ENCODE assay signal across 10 cellular contexts in the genomic region with DNA sequence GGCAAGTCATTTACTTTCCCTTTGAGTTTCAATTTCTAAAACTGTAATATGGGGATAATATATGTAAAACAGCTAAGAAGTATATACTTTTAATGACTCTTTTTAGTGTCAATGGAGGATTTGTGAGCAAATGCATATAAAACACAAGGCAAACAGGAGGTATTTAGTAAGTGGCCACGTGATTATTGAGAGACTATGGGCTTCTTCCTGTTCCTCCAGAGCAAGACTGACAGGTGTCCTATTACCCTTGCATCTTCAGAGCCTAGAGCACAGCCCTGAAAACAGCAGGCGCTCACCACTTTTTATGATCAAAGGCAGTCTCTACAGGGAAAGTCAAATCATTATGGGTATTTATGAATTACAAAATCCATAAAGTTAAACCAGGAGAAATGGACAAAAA. TPM values are rescaled to one million over a fixed set of nuclear protein-coding genes. Genes with fewer than 3 reads are reported as not detected.
DNase-seq lines count a peak whose midpoint lies in the region; ATAC-seq and TF ChIP-seq lines count a peak whose summit lies in the region.
"Had no signal": no experiment of that assay in that cellular context is flagged by ENCODE, and none has a peak within 500 bp of the region (broad histone marks: within the 10 kb centered on the region; RNA-seq: fewer than 3 reads in every experiment).

No MANE protein-coding gene starts in this region.

- H3K9me3 ChIP-seq in HCT116 (ENCODE audit: control insufficient read depth in 1 of 2, insufficient read depth in 1 of 2, low read depth in 1 of 2, low read length in 2 of 2) (no peaks in the 10 kb centered on the region), mucosa of descending colon (no peaks in the 10 kb centered on the region)

- DNase-seq in DMS 273 (lab: John Stamatoyannopoulos, UW; ENCODE audit: unreplicated experiment), result peak; percentile 35
- DNase-seq in DMS 273 treated with DMSO at 0.1 percent for 48 hours (lab: John Stamatoyannopoulos, UW), result no peak
- DNase-seq in HCT116 (ENCODE audit: low read depth, low spot score), result no peak
- DNase-seq in activated CD8-positive, alpha-beta T cell treated with anti-CD3 and anti-CD28 coated beads for 36 hours, result no peak
- no peak for DNase-seq in mucosa of descending colon
- DNase-seq in ecto neural progenitor cell (ENCODE audit: low spot score), result no peak
- DNase-seq in activated gamma-delta T cell treated with Interleukin-2 at 50 U/mL for 16 hours, result no peak
- no peak for DNase-seq in NCI-H2196 (lab: John Stamatoyannopoulos, UW; ENCODE audit: unreplicated experiment)

- ATAC-seq in HCT116, result no peak
- no peak for ATAC-seq in activated CD8-positive, alpha-beta T cell treated with anti-CD3 and anti-CD28 coated beads for 36 hours
- peak; percentile 14 for ATAC-seq in mucosa of descending colon

- H3K27ac Mint-ChIP-seq in activated CD8-positive, alpha-beta T cell treated with anti-CD3 and anti-CD28 coated beads for 36 hours, result no peak overlapping the region

- H3K4me2 ChIP-seq in HCT116 (ENCODE audit: low read length), result peak overlapping the region; percentile 95

- no peaks in the 10 kb centered on the region for H4K20me1 ChIP-seq in HCT116 (ENCODE audit: insufficient read depth)

- H3K4me1 ChIP-seq in HCT116 (ENCODE audit: control insufficient read depth in 1 of 2, insufficient read depth in 2 of 2, low read length in 2 of 2) (peaks cover 11 to 24% of the 10 kb centered on the region in 2 experiments; a peak in 3 of 4 replicates), mucosa of descending colon (ENCODE audit: low read depth) (no peaks in the 10 kb centered on the region)

- H3K4me3 ChIP-seq in HCT116 (replicated peaks in 1 of 2; ENCODE audit: low read depth in 1 of 2, low read length in 2 of 2) (no peak overlapping the region), mucosa of descending colon (no peak overlapping the region)

- BruUV-seq in HCT116 (replicated peaks; lab: Mats Ljungman, UMichigan), result no TSS peak

- POLR2A ChIA-PET in HCT116 (lab: Charles Lee), result no interaction called here
- POLR2A ChIA-PET in activated CD8-positive, alpha-beta T cell treated with anti-CD3 and anti-CD28 coated beads for 36 hours (lab: Charles Lee), result no interaction called here

- peaks cover 12% of the 10 kb centered on the region for H3K4me1 Mint-ChIP-seq in activated CD8-positive, alpha-beta T cell treated with anti-CD3 and anti-CD28 coated beads for 36 hours (ENCODE audit: low read depth)

- peak overlapping the region; percentile 97 for H2AFZ ChIP-seq in HCT116 (ENCODE audit: low read depth, low read length, poor library complexity, severe bottlenecking)

- no peaks in the 10 kb centered on the region for H3K36me3 Mint-ChIP-seq in activated CD8-positive, alpha-beta T cell treated with anti-CD3 and anti-CD28 coated beads for 36 hours (ENCODE audit: low read depth)

- RAD21 ChIA-PET in HCT116 (lab: Charles Lee; ENCODE audit: low non-redundant PET in 1 of 2, low total read pairs in 2 of 2, uncharacterized antibody in 2 of 2, unreplicated experiment in 2 of 2), result interaction anchor here in 1 of 2 experiments (0.9 kb wide), 1 partner anchor 81 kb away, joined by 4 read pairs; no protein-coding TSS in a partner anchor

- peak overlapping the region; percentile 52 for H3K4me3 Mint-ChIP-seq in activated CD8-positive, alpha-beta T cell treated with anti-CD3 and anti-CD28 coated beads for 36 hours

- intact Hi-C loops in HCT116 (cut with micrococcal nuclease), result loop anchor here (5.0 to 10.0 kb wide), 3 partner anchors 142 to 364 kb away; no protein-coding TSS in a partner anchor
- intact Hi-C loops in activated CD8-positive, alpha-beta T cell treated with anti-CD3 and anti-CD28 coated beads for 36 hours (cut with micrococcal nuclease), result no loop called here
- intact Hi-C loops in mucosa of descending colon (cut with DNase I, micrococcal nuclease), result loop anchor here in 1 of 2 donors (10.0 kb wide), 1 partner anchor 362 kb away; no protein-coding TSS in a partner anchor

- TF ChIP-seq CTCF in HCT116 (IDR thresholded peaks at IDR 0.05 in 2 of 3, conservative IDR thresholded peaks at IDR 0.05 in 1 of 3; ENCODE audit: borderline replicate concordance in 1 of 3, insufficient read depth in 1 of 3, low read depth in 2 of 3, low read length in 2 of 3) (no peak), mucosa of descending colon (IDR thresholded peaks at IDR 0.05) (no peak)
- no peak for TF ChIP-seq CTCF in activated CD8-positive, alpha-beta T cell treated with anti-CD3 and anti-CD28 coated beads for 36 hours (IDR thresholded peaks at IDR 0.05)

- no peak for TF ChIP-seq POLR2A in HCT116 (IDR thresholded peaks at IDR 0.05; ENCODE audit: borderline replicate concordance, extremely low read depth, insufficient read depth, insufficient read length)

- no peaks in the 10 kb centered on the region for H3K27me3 ChIP-seq in HCT116 (ENCODE audit: insufficient read depth, low read length)

- H3K27ac ChIP-seq in HCT116 (ENCODE audit: low read depth, low read length), result no peak overlapping the region
- H3K27ac ChIP-seq: 22Rv1 had no signal

- peaks cover 48% of the 10 kb centered on the region for H3K27me3 Mint-ChIP-seq in activated CD8-positive, alpha-beta T cell treated with anti-CD3 and anti-CD28 coated beads for 36 hours

- H3K79me2 ChIP-seq in HCT116 (ENCODE audit: insufficient read depth, low read length), result no peaks in the 10 kb centered on the region

- no peak for TF ChIP-seq RAD21 in HCT116 (IDR thresholded peaks at IDR 0.05; ENCODE audit: low read depth)

- H3K9ac ChIP-seq in HCT116 (ENCODE audit: low read length), result no peak overlapping the region

- H3K36me3 ChIP-seq in HCT116 (ENCODE audit: control insufficient read depth in 1 of 2, insufficient read depth in 2 of 2, low read length in 2 of 2) (no peaks in the 10 kb centered on the region), mucosa of descending colon (ENCODE audit: low read depth) (no peaks in the 10 kb centered on the region)

- CTCF ChIA-PET in HCT116 (lab: Charles Lee), result interaction anchor here (1.0 to 2.1 kb wide), 4 partner anchors 41 to 366 kb away, joined by 3 to 12 read pairs (median 4); no protein-coding TSS in a partner anchor
- CTCF ChIA-PET in activated CD8-positive, alpha-beta T cell treated with anti-CD3 and anti-CD28 coated beads for 36 hours (lab: Charles Lee), result no interaction called here

- H3K9me2 ChIP-seq in HCT116 (ENCODE audit: insufficient read depth), result no peaks in the 10 kb centered on the region

- no peaks in the 10 kb centered on the region for H3K9me3 Mint-ChIP-seq in activated CD8-positive, alpha-beta T cell treated with anti-CD3 and anti-CD28 coated beads for 36 hours

TF ChIP-seq in HCT116, 20 proteins besides CTCF, POLR2A, EP300 and RAD21:
- TF ChIP-seq EGR1 (IDR thresholded peaks at IDR 0.05; ENCODE audit: low read depth), result no peak
- no peak for TF ChIP-seq JUND (IDR thresholded peaks at IDR 0.05)
- no peak for TF ChIP-seq SRF (IDR thresholded peaks at IDR 0.05; ENCODE audit: low read depth)
- TF ChIP-seq SIN3A (IDR thresholded peaks at IDR 0.05; ENCODE audit: low read depth), result no peak
- no peak for TF ChIP-seq SP1 (IDR thresholded peaks at IDR 0.05; ENCODE audit: low read depth)
- TF ChIP-seq EZH2phosphoT487 (IDR thresholded peaks at IDR 0.05; ENCODE audit: borderline replicate concordance), result no peak

RNA-seq across cellular contexts. Expression of a gene that starts 0.9 kb away (rescaled TPM):
- total RNA-seq in HCT116 (2021; ENCODE audit: unreplicated experiment) (2.7 TPM), mucosa of descending colon (10 to 100 TPM in 1 of 3 donors, 1 to 10 TPM in 2; 3.1 to 19.8 (median 3.4) TPM)
- polyA plus RNA-seq in HCT116 (2012), result 0.94 and 1.3 TPM in 2 replicates
- not detected for total RNA-seq in activated CD8-positive, alpha-beta T cell treated with anti-CD3 and anti-CD28 coated beads for 36 hours
- total RNA-seq: G401 had no signal
